Comparison of ENCODE assay signal across 15 cellular contexts in the genomic region with DNA sequence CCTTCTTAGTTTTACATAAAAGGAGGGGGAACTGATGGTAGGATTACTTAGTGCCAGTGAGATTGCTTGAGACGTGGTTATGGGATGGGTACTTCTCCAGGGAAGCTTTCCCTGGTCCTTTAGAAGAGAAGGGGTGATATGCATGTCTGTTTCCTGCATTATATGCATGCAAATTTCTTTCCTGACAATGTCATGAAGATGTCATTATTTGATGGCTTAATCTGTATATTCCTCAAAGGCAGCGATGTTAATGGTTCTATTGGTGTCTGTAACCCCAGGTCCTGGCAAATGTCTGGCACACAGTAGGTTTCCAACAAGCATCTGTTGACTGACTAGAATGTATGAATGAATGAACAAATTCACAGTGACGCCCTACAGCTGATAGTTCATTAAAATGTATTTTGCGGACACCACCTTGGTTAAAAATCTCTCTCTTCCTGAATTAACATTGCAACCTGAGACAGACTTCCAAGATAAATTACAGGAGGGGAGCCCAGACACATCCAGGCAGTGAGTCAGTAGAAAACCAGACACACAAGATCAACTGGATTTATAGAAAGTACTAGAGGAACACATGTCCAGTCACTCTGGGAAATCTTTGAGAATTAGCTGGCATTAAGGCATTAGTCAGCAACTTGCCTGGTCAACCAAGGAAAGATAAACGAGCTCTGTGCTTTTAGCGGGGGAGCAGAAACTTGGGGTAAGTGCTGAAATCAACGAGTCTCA.
DNase-seq lines count a peak whose midpoint lies in the region; ATAC-seq and TF ChIP-seq lines count a peak whose summit lies in the region.
"Had no signal": no experiment of that assay in that cellular context is flagged by ENCODE, and none has a peak within 500 bp of the region (broad histone marks: within the 10 kb centered on the region; RNA-seq: fewer than 3 reads in every experiment).

No MANE protein-coding gene starts in this region.

- H4K20me1 ChIP-seq in HCT116 (ENCODE audit: insufficient read depth) (no peaks in the 10 kb centered on the region), hepatocyte (ENCODE audit: insufficient read depth, poor library complexity, severe bottlenecking) (no peaks in the 10 kb centered on the region)

- no peaks in the 10 kb centered on the region for H3K9me3 ChIP-seq in HCT116 (ENCODE audit: control insufficient read depth in 1 of 2, insufficient read depth in 1 of 2, low read depth in 1 of 2, low read length in 2 of 2)
- H3K9me3 ChIP-seq in hepatocyte (ENCODE audit: low read depth): no peaks in the 10 kb centered on the region
- H3K9me3 ChIP-seq in esophagus squamous epithelium: no peaks in the 10 kb centered on the region
- H3K9me3 ChIP-seq: stomach had no signal

- TF ChIP-seq POLR2A in HCT116 (IDR thresholded peaks at IDR 0.05; ENCODE audit: borderline replicate concordance, extremely low read depth, insufficient read depth, insufficient read length) (no peak), esophagus squamous epithelium (IDR thresholded peaks at IDR 0.05) (no peak)

- H3K4me1 ChIP-seq in HCT116 (ENCODE audit: control insufficient read depth in 1 of 2, insufficient read depth in 2 of 2, low read length in 2 of 2) (no peaks in the 10 kb centered on the region), hepatocyte (ENCODE audit: insufficient read depth) (no peaks in the 10 kb centered on the region), esophagus squamous epithelium (peaks cover 11 to 65% (median 12%) of the 10 kb centered on the region in 3 donors)
- H3K4me1 ChIP-seq: stomach had no signal

- H3K9ac ChIP-seq in HCT116 (ENCODE audit: low read length): no peak overlapping the region

- TF ChIP-seq RAD21 in HCT116 (IDR thresholded peaks at IDR 0.05; ENCODE audit: low read depth): no peak

- no peaks in the 10 kb centered on the region for H3K36me3 ChIP-seq in HCT116 (ENCODE audit: control insufficient read depth in 1 of 2, insufficient read depth in 2 of 2, low read length in 2 of 2)
- no peaks in the 10 kb centered on the region for H3K36me3 ChIP-seq in hepatocyte (replicated peaks; ENCODE audit: insufficient read depth, low read depth)
- peaks cover 0 to 15% (median 0%) of the 10 kb centered on the region in 3 donors for H3K36me3 ChIP-seq in esophagus squamous epithelium

- H3K9me2 ChIP-seq in HCT116 (ENCODE audit: insufficient read depth) (no peaks in the 10 kb centered on the region), hepatocyte (replicated peaks; ENCODE audit: insufficient read depth) (no peaks in the 10 kb centered on the region)

- H3K4me3 ChIP-seq in AG09309 (ENCODE audit: control insufficient read depth, low read depth, low read length) (no peak overlapping the region), HCT116 (replicated peaks in 1 of 2; ENCODE audit: low read depth in 1 of 2, low read length in 2 of 2) (no peak overlapping the region), hepatocyte (no peak overlapping the region), esophagus squamous epithelium (no peak overlapping the region)
- H3K4me3 ChIP-seq: stomach had no signal

- H3K27me3 ChIP-seq in HCT116 (ENCODE audit: insufficient read depth, low read length) (peaks cover 8% of the 10 kb centered on the region), hepatocyte (no peaks in the 10 kb centered on the region), esophagus squamous epithelium (no peaks in the 10 kb centered on the region)
- H3K27me3 ChIP-seq: stomach had no signal

- POLR2A ChIA-PET in HCT116 (lab: Charles Lee): no interaction called here

- no peak for ATAC-seq in HCT116
- ATAC-seq in HG02870 (IDR thresholded peaks at IDR 0.05; ENCODE audit: unreplicated experiment): no peak

- no peak for TF ChIP-seq CTCF in AG09309 (IDR thresholded peaks at IDR 0.05; ENCODE audit: control insufficient read depth, insufficient read depth, low read depth, low read length, missing control alignments)
- TF ChIP-seq CTCF in HCT116 (IDR thresholded peaks at IDR 0.05 in 2 of 3, conservative IDR thresholded peaks at IDR 0.05 in 1 of 3; ENCODE audit: borderline replicate concordance in 1 of 3, insufficient read depth in 1 of 3, low read depth in 2 of 3, low read length in 2 of 3): no peak
- no peak for TF ChIP-seq CTCF in hepatocyte (IDR thresholded peaks at IDR 0.05; ENCODE audit: poor library complexity)
- no peak for TF ChIP-seq CTCF in esophagus squamous epithelium (IDR thresholded peaks at IDR 0.05)

- no peak overlapping the region for H3K27ac ChIP-seq in HCT116 (ENCODE audit: low read depth, low read length)
- peak overlapping the region; percentile 36 for H3K27ac ChIP-seq in hepatocyte
- H3K27ac ChIP-seq in esophagus squamous epithelium: peak overlapping the region in 2 of 4 donors; percentile 31 to 47
- H3K27ac ChIP-seq: stomach had no signal

- DNase-seq in AG09309 (ENCODE audit: low read depth) (peak; percentile 28), HCT116 (ENCODE audit: low read depth, low spot score) (no peak), amniotic epithelial cell (ENCODE audit: low read depth) (peak; percentile 89), hepatocyte (ENCODE audit: low spot score) (peak; percentile 23), H4 (ENCODE audit: low spot score) (no peak), esophagus squamous epithelium (lab: John Stamatoyannopoulos, UW) (no peak)
- no peak for DNase-seq in central memory CD4-positive, alpha-beta T cell
- DNase-seq: activated CD4-positive, alpha-beta memory T cell treated with anti-CD3 and anti-CD28 coated beads for 36 hours; activated T-cell treated with anti-CD3 and anti-CD28 coated beads, Interleukin-2, amount 50 U/mL, for 48 hours; CD4-positive, alpha-beta memory T cell; midbrain; MM.1S; retina; stomach had no signal

- RAD21 ChIA-PET in HCT116 (lab: Charles Lee; ENCODE audit: low non-redundant PET in 1 of 2, low total read pairs in 2 of 2, uncharacterized antibody in 2 of 2, unreplicated experiment in 2 of 2): no interaction called here

- 54% methylated on average over 7 of the region's 7 CpGs for WGBS in hepatocyte (ENCODE audit: low lambda C conversion rate, missing lambda C conversion rate)
- WGBS in esophagus squamous epithelium, 2 donors: 52 to 58% methylated on average over 6 to 7 of the region's 7 CpGs

- intact Hi-C loops in HCT116 (cut with micrococcal nuclease): loop anchor here (10.0 kb wide), 1 partner anchor 63 kb away; no protein-coding TSS in a partner anchor
- intact Hi-C loops in esophagus squamous epithelium (cut with DNase I): no loop called here

- no peaks in the 10 kb centered on the region for H3K79me2 ChIP-seq in HCT116 (ENCODE audit: insufficient read depth, low read length)
- no peaks in the 10 kb centered on the region for H3K79me2 ChIP-seq in hepatocyte

- H2AFZ ChIP-seq in HCT116 (ENCODE audit: low read depth, low read length, poor library complexity, severe bottlenecking): no peak overlapping the region
- H2AFZ ChIP-seq in hepatocyte: no peak overlapping the region

- BruUV-seq in HCT116 (replicated peaks; lab: Mats Ljungman, UMichigan): no TSS peak

- CTCF ChIA-PET in HCT116 (lab: Charles Lee): no interaction called here

- H3K4me2 ChIP-seq in HCT116 (ENCODE audit: low read length): no peak overlapping the region
- H3K4me2 ChIP-seq in hepatocyte: no peak overlapping the region

TF ChIP-seq in HCT116, 20 proteins besides CTCF, POLR2A, EP300 and RAD21:
- TF ChIP-seq SP1 (IDR thresholded peaks at IDR 0.05; ENCODE audit: low read depth) (0 out of 2 replicates have a peak, but pooled peaks have one; percentile 13), CEBPB (IDR thresholded peaks at IDR 0.05; ENCODE audit: low read depth) (no peak)

Comparison
In these comparisons a context has a peak if more than half of its experiments do, and no peak if none do; other contexts are left out.
1. DNase-seq: peak in AG09309 (single experiment), amniotic epithelial cell (single experiment) and hepatocyte (single experiment); none in HCT116 (single experiment), H4 (single experiment), central memory CD4-positive, alpha-beta T cell (single experiment) and esophagus squamous epithelium (single experiment).